Comparison of ENCODE assay signal across 28 cellular contexts in genomic region chr4:174598800-174599199, GRCh38.
"Had no signal": no experiment of that assay in that cellular context is flagged by ENCODE, and none has a peak within 500 bp of the region (broad histone marks: within the 10 kb centered on the region; RNA-seq: fewer than 3 reads in every experiment).

No MANE protein-coding gene starts in this region.

- H3K27ac ChIP-seq: colonic mucosa, coronary artery, dorsolateral prefrontal cortex, epithelial cell of prostate, esophagus muscularis mucosa, esophagus squamous epithelium, foreskin keratinocyte, gastrocnemius medialis, gastroesophageal sphincter, heart left ventricle, heart right ventricle had no signal

- ATAC-seq: effector memory CD8-positive, alpha-beta T cell; esophagus mucosa; foreskin keratinocyte; gastrocnemius medialis; gastroesophageal sphincter; heart left ventricle; heart right ventricle had no signal

- H3K9me3 ChIP-seq: colonic mucosa, esophagus muscularis mucosa, esophagus squamous epithelium, gastrocnemius medialis, gastroesophageal sphincter, heart left ventricle, heart right ventricle had no signal

- DNase-seq: colonic mucosa; cortex of kidney; dermis blood vessel endothelial cell; dorsolateral prefrontal cortex; effector CD4-positive, alpha-beta T cell; effector CD8-positive, alpha-beta T cell; effector memory CD4-positive, alpha-beta T cell; effector memory CD8-positive, alpha-beta T cell; endodermal cell; erythroblast; esophagus squamous epithelium; foreskin fibroblast; foreskin keratinocyte; foreskin melanocyte; gastrocnemius medialis; glutamatergic neuron; head of caudate nucleus; heart left ventricle; heart right ventricle had no signal

- H3K4me1 ChIP-seq: colonic mucosa, gastrocnemius medialis, heart left ventricle had no signal

- H3K4me3 ChIP-seq: colonic mucosa, coronary artery, dorsolateral prefrontal cortex, esophagus muscularis mucosa, esophagus squamous epithelium, gastrocnemius medialis, gastroesophageal sphincter, heart left ventricle, heart right ventricle had no signal

- H3K27me3 ChIP-seq: colonic mucosa, dorsolateral prefrontal cortex, esophagus muscularis mucosa, esophagus squamous epithelium, foreskin keratinocyte, gastrocnemius medialis, gastroesophageal sphincter, heart left ventricle, heart right ventricle had no signal

- FAIRE-seq: colon, endometrium, endothelial cell of umbilical vein, frontal cortex had no signal

- H3K36me3 ChIP-seq: colonic mucosa, esophagus muscularis mucosa, esophagus squamous epithelium, gastrocnemius medialis, gastroesophageal sphincter, heart left ventricle, heart right ventricle had no signal
